ENCODE assay signal across 9 cellular contexts in the genomic region with DNA sequence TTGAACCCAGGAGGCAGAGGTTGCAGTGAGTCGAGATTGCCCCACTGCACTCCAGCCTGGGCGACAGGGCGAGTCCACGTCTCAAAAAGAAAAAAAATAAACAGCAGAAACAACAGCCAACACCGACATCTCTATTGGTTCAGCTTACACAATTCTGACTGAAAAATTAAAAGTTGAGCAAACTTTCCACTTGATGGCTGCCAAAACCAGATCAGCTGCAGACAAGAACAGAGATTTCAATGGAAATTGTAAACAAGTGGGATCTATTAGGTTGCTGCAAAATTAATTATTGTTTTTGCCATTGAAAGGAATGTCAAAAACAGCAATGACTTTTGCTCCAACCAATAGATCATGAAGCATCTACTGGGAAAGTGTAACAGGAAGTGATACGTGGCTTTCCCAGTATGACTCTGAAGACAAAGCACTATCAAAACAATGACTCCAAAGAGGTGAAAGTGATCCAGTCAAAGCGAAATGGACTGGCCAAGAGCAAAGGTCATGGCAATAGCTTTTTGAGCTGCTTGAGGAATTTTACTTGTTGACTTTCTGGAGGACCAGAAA. TPM values are rescaled to one million over a fixed set of nuclear protein-coding genes. Genes with fewer than 3 reads are reported as not detected.
A peak's percentile ranks its signal among the peaks of the same experiment; 100 is the strongest.
DNase-seq lines count a peak whose midpoint lies in the region.
"Had no signal": no experiment of that assay in that cellular context is flagged by ENCODE, and none has a peak within 500 bp of the region (broad histone marks: within the 10 kb centered on the region; RNA-seq: fewer than 3 reads in every experiment).

No MANE protein-coding gene starts in this region.

- peak; percentile 9 for DNase-seq in AG20443 (ENCODE audit: low spot score)
- DNase-seq in HT-29 (ENCODE audit: low spot score), result peak; percentile 21
- DNase-seq in fibroblast of the conjunctiva (ENCODE audit: low read depth), result peak; percentile 20
- no peak for DNase-seq in NCI-H1105 treated with DMSO at 0.1 percent for 48 hours (lab: John Stamatoyannopoulos, UW)
- DNase-seq in NCI-H446 treated with DMSO at 0.1 percent for 48 hours (lab: John Stamatoyannopoulos, UW), result no peak
- no peak for DNase-seq in C1 segment of cervical spinal cord (lab: John Stamatoyannopoulos, UW)
- DNase-seq: CD8-positive, alpha-beta T cell; dorsolateral prefrontal cortex; SIG-M5 had no signal

RNA-seq across cellular contexts. Expression of gene UPF3B, which starts 26.3 kb away (rescaled TPM):
- total RNA-seq in HT-29 (2014; rRNA removed; shearing (Covaris generic)), result 4.8 and 5.1 TPM in 2 replicates

RNA-seq across cellular contexts. Expression of gene RPL39, which starts 35.0 kb away (rescaled TPM):
- total RNA-seq in HT-29 (2014; rRNA removed; shearing (Covaris generic)), result 753 and 894 TPM in 2 replicates

RNA-seq across cellular contexts. Expression of gene RNF113A, which starts 45.1 kb away (rescaled TPM):
- total RNA-seq in HT-29 (2014; rRNA removed; shearing (Covaris generic)), result 16.5 and 19.2 TPM in 2 replicates

RNA-seq across cellular contexts. Expression of gene NDUFA1, which starts 45.2 kb away (rescaled TPM):
- total RNA-seq in HT-29 (2014; rRNA removed; shearing (Covaris generic)), result 65.6 and 67.0 TPM in 2 replicates

Comparison
In these comparisons a context has a peak if more than half of its experiments do, and no peak if none do; other contexts are left out.
1. DNase-seq: peak in AG20443 (single experiment), HT-29 (single experiment) and fibroblast of the conjunctiva (single experiment); none in NCI-H1105 treated with DMSO at 0.1 percent for 48 hours (single experiment), NCI-H446 treated with DMSO at 0.1 percent for 48 hours (single experiment) and C1 segment of cervical spinal cord (0 of 14).